In genomic region chr6:149990672-149991402, GRCh38 we compare ENCODE assay signal across 8 cellular contexts. TPM values are rescaled to one million over a fixed set of nuclear protein-coding genes. Genes with fewer than 3 reads are reported as not detected.
DNase-seq lines count a peak whose midpoint lies in the region; ATAC-seq and TF ChIP-seq lines count a peak whose summit lies in the region.

No MANE protein-coding gene starts in this region.

- H3K9me3 ChIP-seq in WERI-Rb-1 (ENCODE audit: severe bottlenecking), result peaks cover 2% of the 10 kb centered on the region
- H3K9me3 ChIP-seq in iPS-18a (ENCODE audit: control insufficient read depth, low read depth, low read length), result no peaks in the 10 kb centered on the region

- H3K36me3 ChIP-seq in GM23338 (ENCODE audit: insufficient read depth) (no peaks in the 10 kb centered on the region), WERI-Rb-1 (no peaks in the 10 kb centered on the region), iPS-18a (ENCODE audit: control insufficient read depth, low read depth, low read length) (no peaks in the 10 kb centered on the region)

- peak overlapping the region; percentile 61 for H3K4me3 Mint-ChIP-seq in GM23338
- peak overlapping the region; percentile 85 to 90 for H3K4me3 Mint-ChIP-seq in stimulated activated naive CD8-positive, alpha-beta T cell treated with anti-CD3 and anti-CD28 coated beads, Interleukin-15, amount 100 ng/mL, for 72 hours

- peaks cover 5% of the 10 kb centered on the region; the same call in 1 of the 3 replicates for H3K9me3 Mint-ChIP-seq in GM23338
- H3K9me3 Mint-ChIP-seq in stimulated activated naive CD8-positive, alpha-beta T cell treated with anti-CD3 and anti-CD28 coated beads, Interleukin-15, amount 100 ng/mL, for 72 hours, result peaks cover 6 to 9% of the 10 kb centered on the region in 2 donors

- no peaks in the 10 kb centered on the region for H3K9me2 ChIP-seq in GM23338 (ENCODE audit: insufficient read depth)

- H3K4me3 ChIP-seq in AG10803 (ENCODE audit: low read length) (peak overlapping the region; percentile 36), GM23338 (peak overlapping the region; percentile 49), WERI-Rb-1 (ENCODE audit: low read depth, low read length) (peak overlapping the region; percentile 41), iPS-18a (ENCODE audit: low read length) (peak overlapping the region; percentile 34)

- H3K79me2 ChIP-seq in GM23338 (replicated peaks; ENCODE audit: insufficient read depth), result no peaks in the 10 kb centered on the region

- H3K27ac Mint-ChIP-seq in GM23338, result no peak overlapping the region
- H3K27ac Mint-ChIP-seq in stimulated activated naive CD8-positive, alpha-beta T cell treated with anti-CD3 and anti-CD28 coated beads, Interleukin-15, amount 100 ng/mL, for 72 hours, result peak overlapping the region; percentile 36 to 89

- DNase-seq in AG10803 (ENCODE audit: low read depth), result peak; percentile 5
- DNase-seq in GM23338 (ENCODE audit: low spot score), result peak; percentile 55
- DNase-seq in WERI-Rb-1, result peak; percentile 32
- DNase-seq in stimulated activated naive CD8-positive, alpha-beta T cell treated with anti-CD3 and anti-CD28 coated beads, Interleukin-15, amount 100 ng/mL, for 72 hours, result peak; percentile 38 to 44
- no peak for DNase-seq in central memory CD4-positive, alpha-beta T cell
- DNase-seq in GOT3 (lab: John Stamatoyannopoulos, UW), result no peak
- no peak for DNase-seq in EL

- H3K4me1 ChIP-seq in GM23338 (ENCODE audit: insufficient read depth), result peaks cover 13% of the 10 kb centered on the region; the same call in 1 of the 2 replicates
- H3K4me1 ChIP-seq in iPS-18a (ENCODE audit: control insufficient read depth, low read depth, low read length), result no peaks in the 10 kb centered on the region

- no peak overlapping the region; the same call in 1 of the 2 replicates for H2AFZ ChIP-seq in GM23338

- TF ChIP-seq CTCF in AG10803 (conservative IDR thresholded peaks at IDR 0.05; ENCODE audit: low read length) (no peak), GM23338 (conservative IDR thresholded peaks at IDR 0.05; ENCODE audit: low read depth in 2 of 2) (no peak), WERI-Rb-1 (IDR thresholded peaks at IDR 0.05; ENCODE audit: low read depth, low read length) (no peak)

- peaks cover 96% of the 10 kb centered on the region for H3K27me3 Mint-ChIP-seq in GM23338 (ENCODE audit: insufficient read depth, low read depth, poor library complexity)
- peaks cover 99% of the 10 kb centered on the region for H3K27me3 Mint-ChIP-seq in stimulated activated naive CD8-positive, alpha-beta T cell treated with anti-CD3 and anti-CD28 coated beads, Interleukin-15, amount 100 ng/mL, for 72 hours

- peaks cover 97% of the 10 kb centered on the region for H3K27me3 ChIP-seq in GM23338 (ENCODE audit: insufficient read depth)
- H3K27me3 ChIP-seq in WERI-Rb-1 (ENCODE audit: insufficient read depth, low read depth, severe bottlenecking), result peaks cover 64% of the 10 kb centered on the region
- peaks cover 100% of the 10 kb centered on the region for H3K27me3 ChIP-seq in iPS-18a (ENCODE audit: control insufficient read depth, insufficient read depth, low read length)

- no peaks in the 10 kb centered on the region; the same call in 2 of the 3 replicates for H3K36me3 Mint-ChIP-seq in GM23338 (ENCODE audit: low read depth)

- H3K4me2 ChIP-seq in GM23338, result peak overlapping the region; percentile 77

- H4K20me1 ChIP-seq in GM23338 (replicated peaks; ENCODE audit: insufficient read depth), result peaks cover 14% of the 10 kb centered on the region

- peaks cover 33% of the 10 kb centered on the region for H3K4me1 Mint-ChIP-seq in GM23338
- H3K4me1 Mint-ChIP-seq in stimulated activated naive CD8-positive, alpha-beta T cell treated with anti-CD3 and anti-CD28 coated beads, Interleukin-15, amount 100 ng/mL, for 72 hours, result peaks cover 41% of the 10 kb centered on the region

- H3F3A ChIP-seq in GM23338 (replicated peaks; ENCODE audit: low read depth), result peaks cover 5% of the 10 kb centered on the region; the same call in 1 of the 2 replicates

- peak; percentile 31 for ATAC-seq in GM23338
- peak; percentile 81 for ATAC-seq in stimulated activated naive CD8-positive, alpha-beta T cell treated with anti-CD3 and anti-CD28 coated beads, Interleukin-15, amount 100 ng/mL, for 72 hours

- no peak overlapping the region for H3K27ac ChIP-seq in GM23338 (ENCODE audit: low read depth)
- no peak overlapping the region for H3K27ac ChIP-seq in WERI-Rb-1
- no peak overlapping the region for H3K27ac ChIP-seq in iPS-18a (ENCODE audit: low read length)

- H3K9ac ChIP-seq in iPS-18a (ENCODE audit: low read length), result no peak overlapping the region

TF ChIP-seq in GM23338, 12 proteins besides CTCF, POLR2A, EP300 and RAD21:
- TF ChIP-seq EZH2phosphoT487 (IDR thresholded peaks at IDR 0.05; ENCODE audit: unreplicated experiment), result peak; percentile 87
- TF ChIP-seq ZNF331 (CRISPR knock-in tag; IDR thresholded peaks at IDR 0.05; ENCODE audit: low read depth), result no peak
- TF ChIP-seq EZH2 (IDR thresholded peaks at IDR 0.05; ENCODE audit: low read depth, unreplicated experiment), result peak; percentile 99

RNA-seq across cellular contexts. Expression of gene ULBP1, which starts 27.1 kb away (rescaled TPM):
- total RNA-seq in GM23338 (2014; rRNA removed; shearing (Covaris generic)), result 1.0 and 1.7 TPM in 2 replicates
- 0.74 and 1.3 TPM in 2 replicates for polyA plus RNA-seq in GM23338 (2016; fragmentation: Nextera tagmentation; extraction: Ambion mirVana)

RNA-seq across cellular contexts. Expression of gene RAET1L, which starts 34.5 kb away (rescaled TPM):
- total RNA-seq in GM23338 (2014; rRNA removed; shearing (Covaris generic)), result not detected in 2 replicates
- not detected in 2 replicates for polyA plus RNA-seq in GM23338 (2016; fragmentation: Nextera tagmentation; extraction: Ambion mirVana)

RNA-seq across cellular contexts. Expression of gene ULBP2, which starts 49.0 kb away (rescaled TPM):
- total RNA-seq in GM23338 (2014; rRNA removed; shearing (Covaris generic)), result 1.1 TPM in 1 of 2 replicates, not detected in the other
- polyA plus RNA-seq in GM23338 (2016; fragmentation: Nextera tagmentation; extraction: Ambion mirVana), result 0.21 TPM in 1 of 2 replicates, not detected in the other

Comparison
In these comparisons a context has a peak if more than half of its experiments do, and no peak if none do; other contexts are left out.
1. DNase-seq: peak in AG10803 (single experiment), GM23338 (single experiment), WERI-Rb-1 (single experiment) and stimulated activated naive CD8-positive, alpha-beta T cell treated with anti-CD3 and anti-CD28 coated beads, Interleukin-15, amount 100 ng/mL, for 72 hours (2 of 2); none in central memory CD4-positive, alpha-beta T cell (single experiment), GOT3 (single experiment) and EL (single experiment).
2. Peak in every context shown above with its lines, with median percentiles within 50 percentile points of each other: H3K4me3 ChIP-seq.